ENCODE assay signal across 22 cellular contexts in genomic region chr6:75850026-75850385, GRCh38.
DNase-seq lines count a peak whose midpoint lies in the region; ATAC-seq, FAIRE-seq and TF ChIP-seq lines count a peak whose summit lies in the region.
"Had no signal": no experiment of that assay in that cellular context is flagged by ENCODE, and none has a peak within 500 bp of the region (broad histone marks: within the 10 kb centered on the region; RNA-seq: fewer than 3 reads in every experiment).

No MANE protein-coding gene starts in this region.

- H3K4me1 Mint-ChIP-seq in osteocyte (ENCODE audit: unreplicated experiment), result peaks cover 42% of the 10 kb centered on the region
- H3K4me1 Mint-ChIP-seq: activated CD4-positive, alpha-beta T cell treated with anti-CD3 and anti-CD28 coated beads, Interleukin-2, amount 10 ng/mL, durations not matched to agents 7 days and 5 days; CD4-positive, CD25-positive, alpha-beta regulatory T cell; immature natural killer cell had no signal

- no peaks in the 10 kb centered on the region for H3K27me3 ChIP-seq in ACC112 (ENCODE audit: insufficient read depth, low read length)
- H3K27me3 ChIP-seq: heart left ventricle had no signal

- TF ChIP-seq CTCF in epithelial cell of esophagus (IDR thresholded peaks at IDR 0.05; ENCODE audit: insufficient read depth, low read depth, low read length, missing control alignments) (no peak), osteocyte (IDR thresholded peaks at IDR 0.05) (no peak)

- H3K79me2 ChIP-seq in ACC112 (ENCODE audit: control insufficient read depth, insufficient read depth, low read length, unreplicated experiment), result no peaks in the 10 kb centered on the region

- DNase-seq in M059J (ENCODE audit: low read depth) (peak; percentile 58), epithelial cell of esophagus (ENCODE audit: low read depth) (peak; percentile 19), osteocyte (ENCODE audit: extremely low spot score, unreplicated experiment) (no peak), globus pallidus (ENCODE audit: low spot score) (no peak), RCC 7860 (ENCODE audit: low spot score) (no peak)
- no peak for DNase-seq in activated CD8-positive, alpha-beta memory T cell treated with anti-CD3 and anti-CD28 coated beads for 24 hours
- DNase-seq: activated CD4-positive, alpha-beta T cell treated with anti-CD3 and anti-CD28 coated beads, Interleukin-2, amount 10 ng/mL, durations not matched to agents 7 days and 5 days; activated CD8-positive, alpha-beta memory T cell treated with anti-CD3 and anti-CD28 coated beads, Interleukin-2, amount 50 U/mL, for 4 hours; CD4-positive, CD25-positive, alpha-beta regulatory T cell; DMS79 treated with DMSO at 0.1 percent for 48 hours; heart left ventricle; immature natural killer cell; KG1; lower lobe of right lung; NCI-H1048; NCI-H524; Right ventricle myocardium superior; stimulated activated CD4-positive, alpha-beta T cell treated with anti-CD3 and anti-CD28 coated beads, Interleukin-1b, Interleukin-23, amount 100 ng/mL, for 48 hours; T-helper 1 cell had no signal

- no peaks in the 10 kb centered on the region for H3K9me3 Mint-ChIP-seq in osteocyte (ENCODE audit: unreplicated experiment)
- H3K9me3 Mint-ChIP-seq: activated CD4-positive, alpha-beta T cell treated with anti-CD3 and anti-CD28 coated beads, Interleukin-2, amount 10 ng/mL, durations not matched to agents 7 days and 5 days; CD4-positive, CD25-positive, alpha-beta regulatory T cell; stimulated activated naive CD8-positive, alpha-beta T cell treated with anti-CD3 and anti-CD28 coated beads, Interleukin-15, Interleukin-2, amounts not matched to agents 100 ng/mL and 50 ng/mL, for 24 hours had no signal

- FAIRE-seq in RCC 7860 (lab: Jason Lieb, UNC), result no peak

- H3K27me3 Mint-ChIP-seq in osteocyte (ENCODE audit: unreplicated experiment), result no peaks in the 10 kb centered on the region

- H3K4me3 ChIP-seq in ACC112 (ENCODE audit: low read depth, low read length), result peak overlapping the region; percentile 7; the same call in 1 of the 2 replicates
- no peak overlapping the region for H3K4me3 ChIP-seq in epithelial cell of esophagus (ENCODE audit: low read length)
- H3K4me3 ChIP-seq: heart left ventricle, lower lobe of right lung had no signal

- peaks cover 24% of the 10 kb centered on the region for H3K36me3 Mint-ChIP-seq in osteocyte (ENCODE audit: unreplicated experiment)
- H3K36me3 Mint-ChIP-seq: CD4-positive, CD25-positive, alpha-beta regulatory T cell had no signal

- peaks cover 35% of the 10 kb centered on the region for H3K4me1 ChIP-seq in ACC112 (ENCODE audit: control insufficient read depth, insufficient read depth, low read length, unreplicated experiment)
- H3K4me1 ChIP-seq: heart left ventricle had no signal

- peak overlapping the region; percentile 73 for H3K27ac Mint-ChIP-seq in osteocyte (ENCODE audit: unreplicated experiment)
- H3K27ac Mint-ChIP-seq: activated CD4-positive, alpha-beta T cell treated with anti-CD3 and anti-CD28 coated beads, Interleukin-2, amount 10 ng/mL, durations not matched to agents 7 days and 5 days; CD4-positive, CD25-positive, alpha-beta regulatory T cell; immature natural killer cell; stimulated activated naive CD8-positive, alpha-beta T cell treated with anti-CD3 and anti-CD28 coated beads, Interleukin-15, Interleukin-2, amounts not matched to agents 100 ng/mL and 50 ng/mL, for 24 hours had no signal

- H3K4me3 Mint-ChIP-seq in osteocyte (ENCODE audit: unreplicated experiment), result no peak overlapping the region
- H3K4me3 Mint-ChIP-seq: activated CD4-positive, alpha-beta T cell treated with anti-CD3 and anti-CD28 coated beads, Interleukin-2, amount 10 ng/mL, durations not matched to agents 7 days and 5 days; CD4-positive, CD25-positive, alpha-beta regulatory T cell; immature natural killer cell; stimulated activated naive CD8-positive, alpha-beta T cell treated with anti-CD3 and anti-CD28 coated beads, Interleukin-15, Interleukin-2, amounts not matched to agents 100 ng/mL and 50 ng/mL, for 24 hours had no signal

- no peak for ATAC-seq in HG02610 (IDR thresholded peaks at IDR 0.05; ENCODE audit: unreplicated experiment)
- ATAC-seq: heart left ventricle had no signal

- H3K36me3 ChIP-seq in ACC112 (ENCODE audit: insufficient read depth, low read length), result no peaks in the 10 kb centered on the region
- H3K36me3 ChIP-seq: lower lobe of right lung had no signal

- H2AFZ ChIP-seq in ACC112 (ENCODE audit: low read length, unreplicated experiment), result no peak overlapping the region

- H3K27ac ChIP-seq in ACC112 (ENCODE audit: low read depth, low read length), result 0 out of 2 replicates have a peak overlapping the region, but pooled peaks have one; percentile 32
- H3K27ac ChIP-seq: heart left ventricle, lower lobe of right lung had no signal

Comparison
In these comparisons a context has a peak if more than half of its experiments do, and no peak if none do; other contexts are left out.
1. DNase-seq: peak in M059J (single experiment) and epithelial cell of esophagus (single experiment); none in osteocyte (single experiment), globus pallidus (single experiment), RCC 7860 (single experiment) and activated CD8-positive, alpha-beta memory T cell treated with anti-CD3 and anti-CD28 coated beads for 24 hours (single experiment).